ENCODE assay signal across 8 cellular contexts in the genomic region with DNA sequence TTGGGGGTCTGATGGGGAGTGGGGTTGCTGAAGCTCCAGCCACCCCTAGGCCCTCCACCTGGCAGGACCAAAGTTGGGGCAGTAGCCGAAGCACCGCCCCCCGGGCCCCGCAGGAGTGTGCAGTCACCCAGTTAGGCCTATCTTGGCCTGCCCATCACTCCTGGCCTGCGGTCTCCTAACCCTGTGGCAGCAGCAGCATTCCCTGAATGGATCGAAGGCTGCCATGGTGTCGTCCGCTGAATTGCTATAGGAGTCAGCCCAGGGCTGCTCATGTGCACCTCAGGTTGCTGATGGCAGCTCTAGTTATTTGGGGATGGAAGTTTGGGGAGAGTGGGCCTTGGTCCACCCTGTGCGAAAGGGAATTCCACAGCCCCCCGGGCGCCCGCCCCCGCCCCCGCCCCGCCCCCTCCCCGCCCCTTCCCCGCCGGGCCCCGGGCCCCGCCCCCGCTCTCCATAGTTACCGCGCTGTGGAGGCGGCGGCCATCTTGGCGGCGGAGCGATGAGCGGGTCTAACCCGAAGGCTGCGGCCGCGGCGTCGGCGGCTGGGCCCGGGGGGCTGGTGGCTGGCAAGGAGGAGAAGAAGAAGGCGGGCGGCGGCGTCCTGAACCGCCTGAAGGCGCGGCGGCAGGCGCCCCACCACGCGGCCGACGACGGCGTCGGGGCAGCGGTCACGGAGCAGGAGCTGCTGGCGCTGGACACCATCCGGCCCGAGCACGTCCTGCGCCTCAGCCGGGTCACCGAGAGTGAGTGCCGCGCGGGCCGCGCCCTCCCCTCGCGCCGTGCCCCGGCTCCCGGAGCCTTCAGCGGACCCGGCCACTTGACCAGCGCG. TPM values are rescaled to one million over a fixed set of nuclear protein-coding genes. Genes with fewer than 3 reads are reported as not detected.
DNase-seq lines count a peak whose midpoint lies in the region; ATAC-seq and TF ChIP-seq lines count a peak whose summit lies in the region.

UNC119B (plus strand) TSS at position 483 of the 829 bp plus-strand sequence; CDS start at position 500, 17 bp downstream.

- peak within 1 kb of the TSS; percentile 80 for H3K27ac ChIP-seq in 22Rv1

- H3K4me1 ChIP-seq in mononuclear cell (ENCODE audit: insufficient read depth, low read length), result peaks cover 27% of the 10 kb centered on the region

- no peak for TF ChIP-seq CTCF in 22Rv1 (IDR thresholded peaks at IDR 0.05)

- no peaks in the 10 kb centered on the region for H3K9me3 ChIP-seq in mononuclear cell (ENCODE audit: low read depth, low read length)

- peak; percentile 32 for DNase-seq in NOMO-1 treated with DMSO at 0.1 percent for 48 hours (lab: John Stamatoyannopoulos, UW; ENCODE audit: unreplicated experiment)
- peak; percentile 89 for DNase-seq in activated CD8-positive, alpha-beta memory T cell treated with anti-CD3 and anti-CD28 coated beads, Interleukin-2, amount 50 U/mL, for 48 hours
- DNase-seq in epidermal melanocyte (ENCODE audit: insufficient read length, low spot score), result peak; percentile 86
- DNase-seq in stimulated activated CD8-positive, alpha-beta memory T cell treated with anti-CD3 and anti-CD28 coated beads, Interleukin-2, amount 100 ng/mL, for 48 hours (ENCODE audit: low read depth in 2 of 2), result peak; percentile 65 to 67

- no peaks in the 10 kb centered on the region for H3K27me3 ChIP-seq in mononuclear cell (ENCODE audit: insufficient read depth, low read length)

- H3K4me3 ChIP-seq in mononuclear cell (ENCODE audit: low read length), result peak within 1 kb of the TSS; percentile 72

- peak; percentile 84 for ATAC-seq in GM18511 (IDR thresholded peaks at IDR 0.05; ENCODE audit: unreplicated experiment)
- ATAC-seq in HG03103 (IDR thresholded peaks at IDR 0.05; ENCODE audit: low read depth, unreplicated experiment), result peak; percentile 64

RNA-seq across cellular contexts. Expression of gene UNC119B, which starts in this region (rescaled TPM):
- 5.6 TPM for total RNA-seq in mononuclear cell

Comparison
In these comparisons a context has a peak if more than half of its experiments do, and no peak if none do; other contexts are left out.
1. Peak in every context shown above with its lines: DNase-seq, ATAC-seq, H3K4me3 ChIP-seq and H3K27ac ChIP-seq.
2. DNase-seq: peak in every context shown above with its lines; median percentile 89 in activated CD8-positive, alpha-beta memory T cell treated with anti-CD3 and anti-CD28 coated beads, Interleukin-2, amount 50 U/mL, for 48 hours; 86 in epidermal melanocyte; 66 in stimulated activated CD8-positive, alpha-beta memory T cell treated with anti-CD3 and anti-CD28 coated beads, Interleukin-2, amount 100 ng/mL, for 48 hours; 32 in NOMO-1 treated with DMSO at 0.1 percent for 48 hours.